Comparison of ENCODE assay signal across 8 cellular contexts in genomic region chr10:32367793-32368453, GRCh38. TPM values are rescaled to one million over a fixed set of nuclear protein-coding genes. Genes with fewer than 3 reads are reported as not detected.
DNase-seq lines count a peak whose midpoint lies in the region; ATAC-seq and TF ChIP-seq lines count a peak whose summit lies in the region.

No MANE protein-coding gene starts in this region.

- H3K27me3 Mint-ChIP-seq in CD4-positive, alpha-beta T cell = no peaks in the 10 kb centered on the region
- no peaks in the 10 kb centered on the region for H3K27me3 Mint-ChIP-seq in H9 (ENCODE audit: low read depth)
- no peaks in the 10 kb centered on the region for H3K27me3 Mint-ChIP-seq in activated T-cell treated with anti-CD3 and anti-CD28 coated beads, Interleukin-2, amount 50 U/mL, for 24 hours
- no peaks in the 10 kb centered on the region for H3K27me3 Mint-ChIP-seq in natural killer cell (ENCODE audit: low read depth in 2 of 2)

- H3K4me3 ChIP-seq in OCI-LY7 (ENCODE audit: low read depth, low read length, poor library complexity, severe bottlenecking) = no peak overlapping the region
- H3K4me3 ChIP-seq in esophagus muscularis mucosa = peak overlapping the region in 3 of 4 donors; percentile 10 to 14 (median 13)

- H3K4ac ChIP-seq in H9 (ENCODE audit: low read depth, low read length) = no peak overlapping the region

- H3K18ac ChIP-seq in H9 (ENCODE audit: insufficient read length, low read depth, low read length) = no peak overlapping the region

- H3K9ac ChIP-seq in H9 (ENCODE audit: extremely low read depth, insufficient read length, low read length) = no peak overlapping the region

- peak; percentile 75 for ATAC-seq in CD4-positive, alpha-beta T cell (ENCODE audit: poor library complexity)
- ATAC-seq in natural killer cell = peak; percentile 81 to 82 (median 81)
- no peak for ATAC-seq in GM18861 (IDR thresholded peaks at IDR 0.05; ENCODE audit: unreplicated experiment)

- H2AK5ac ChIP-seq in H9 (ENCODE audit: insufficient read length, low read length) = no peak overlapping the region

- no peak overlapping the region for H2BK5ac ChIP-seq in H9 (ENCODE audit: insufficient read length, low read length)

- H3K23me2 ChIP-seq in H9 (ENCODE audit: insufficient read length, low read depth, low read length, poor library complexity, severe bottlenecking) = no peaks in the 10 kb centered on the region

- no peak overlapping the region for H2BK20ac ChIP-seq in H9 (ENCODE audit: low read depth, low read length, poor library complexity, severe bottlenecking)

- peak overlapping the region; percentile 58 for H3K27ac Mint-ChIP-seq in CD4-positive, alpha-beta T cell
- peak overlapping the region in 1 of 3 experiments; percentile 46; a peak in 1 of 7 replicates for H3K27ac Mint-ChIP-seq in H9
- H3K27ac Mint-ChIP-seq in activated T-cell treated with anti-CD3 and anti-CD28 coated beads, Interleukin-2, amount 50 U/mL, for 24 hours = peak overlapping the region; percentile 77
- H3K27ac Mint-ChIP-seq in natural killer cell = peak overlapping the region; percentile 32 to 37

- H3K36me3 ChIP-seq in OCI-LY7 (ENCODE audit: insufficient read depth, low read length) (peaks cover 17% of the 10 kb centered on the region), esophagus muscularis mucosa (no peaks in the 10 kb centered on the region)

- H3K79me1 ChIP-seq in H9 (ENCODE audit: insufficient read depth, low read depth, low read length, poor library complexity, severe bottlenecking) = peaks cover 9% of the 10 kb centered on the region

- H3K79me2 ChIP-seq in H9 (ENCODE audit: insufficient read depth, low read length) (no peaks in the 10 kb centered on the region), OCI-LY7 (ENCODE audit: insufficient read depth, low read depth, low read length) (peaks cover 84% of the 10 kb centered on the region; the same call in 1 of the 2 replicates)

- peak; percentile 92 for TF ChIP-seq CTCF in CD4-positive, alpha-beta T cell (IDR thresholded peaks at IDR 0.05)
- peak; percentile 82 for TF ChIP-seq CTCF in H9 (conservative IDR thresholded peaks at IDR 0.05)
- TF ChIP-seq CTCF in OCI-LY7 (conservative IDR thresholded peaks at IDR 0.05; ENCODE audit: low read length) = peak; percentile 93
- TF ChIP-seq CTCF in esophagus muscularis mucosa (IDR thresholded peaks at IDR 0.05) = peak; percentile 78 to 82 (median 80)
- peak; percentile 93 for TF ChIP-seq CTCF in natural killer cell (IDR thresholded peaks at IDR 0.05)

- peak; percentile 63 to 76 (median 70) for DNase-seq in CD4-positive, alpha-beta T cell
- DNase-seq in H9 = peak; percentile 47
- peak; percentile 72 for DNase-seq in OCI-LY7 (ENCODE audit: low spot score)
- peak; percentile 73 for DNase-seq in activated T-cell treated with anti-CD3 and anti-CD28 coated beads, Interleukin-2, amount 50 U/mL, for 24 hours
- DNase-seq in esophagus muscularis mucosa (ENCODE audit: extremely low spot score) = no peak
- peak; percentile 60 for DNase-seq in natural killer cell
- DNase-seq in stimulated activated naive CD4-positive, alpha-beta T cell (lab: John Stamatoyannopoulos, UW) = peak; percentile 52 to 83 (median 69)

- H4K20me1 ChIP-seq in H9 (ENCODE audit: control insufficient read depth, insufficient read depth, insufficient read length) (no peaks in the 10 kb centered on the region), OCI-LY7 (ENCODE audit: insufficient read depth, low read length) (no peaks in the 10 kb centered on the region)

- TF ChIP-seq EP300 in esophagus muscularis mucosa (IDR thresholded peaks at IDR 0.05) = no peak

- H3K14ac ChIP-seq in H9 (ENCODE audit: insufficient read depth, low read length) = no peak overlapping the region

- no peak overlapping the region; the same call in 1 of the 2 replicates for H2BK15ac ChIP-seq in H9 (ENCODE audit: low read depth, low read length)

- WGBS in H9 (ENCODE audit: extremely low coverage, insufficient read length, low lambda C conversion rate) = no CpG with 5 or more reads among the region's 7 CpGs
- 27% methylated on average over 7 of the region's 7 CpGs for WGBS in esophagus muscularis mucosa

- no peak overlapping the region for H3K27ac ChIP-seq in CD4-positive, alpha-beta T cell (ENCODE audit: low read depth, low read length)
- H3K27ac ChIP-seq in H9 (ENCODE audit: insufficient read length, low read depth, low read length) (no peak overlapping the region), OCI-LY7 (ENCODE audit: low read depth, low read length, poor library complexity, severe bottlenecking) (no peak overlapping the region), esophagus muscularis mucosa (replicated peaks in 1 of 4) (peak overlapping the region; percentile 42 to 66 (median 60))

- no peak overlapping the region for H4K5ac ChIP-seq in H9 (ENCODE audit: insufficient read length, low read depth, low read length)

- peaks cover 72% of the 10 kb centered on the region for H3K4me1 Mint-ChIP-seq in CD4-positive, alpha-beta T cell (ENCODE audit: low read depth)
- H3K4me1 Mint-ChIP-seq in H9 = peaks cover 5 to 9% of the 10 kb centered on the region in 2 experiments
- peaks cover 70% of the 10 kb centered on the region for H3K4me1 Mint-ChIP-seq in activated T-cell treated with anti-CD3 and anti-CD28 coated beads, Interleukin-2, amount 50 U/mL, for 24 hours (ENCODE audit: low read depth)
- H3K4me1 Mint-ChIP-seq in natural killer cell = peaks cover 21 to 32% of the 10 kb centered on the region in 2 donors

- H3T11ph ChIP-seq in H9 (ENCODE audit: low read length) = no peak overlapping the region

- H2AFZ ChIP-seq in H9 (ENCODE audit: low read length) = no peak overlapping the region
- H2AFZ ChIP-seq in OCI-LY7 (ENCODE audit: low read length) = no peak overlapping the region

- H2BK120ac ChIP-seq in H9 (ENCODE audit: low read depth, low read length, poor library complexity, severe bottlenecking) = no peak overlapping the region

- no peak overlapping the region for H3K23ac ChIP-seq in H9 (ENCODE audit: insufficient read length, low read depth, low read length)

- H4K8ac ChIP-seq in H9 (replicated peaks; ENCODE audit: insufficient read length, low read depth, low read length) = no peak overlapping the region

- CTCF ChIA-PET in CD4-positive, alpha-beta T cell (lab: Charles Lee) = interaction anchor here (0.7 to 2.7 kb wide), 7 partner anchors 10 to 111 kb away, joined by 3 to 12 read pairs (median 3); partner anchors contain the start of gene EPC1
- CTCF ChIA-PET in OCI-LY7 (lab: Charles Lee; ENCODE audit: unreplicated experiment) = interaction anchor here (1.0 kb wide), 1 partner anchor 112 kb away, joined by 3 read pairs; no protein-coding TSS in a partner anchor

- POLR2A ChIA-PET in CD4-positive, alpha-beta T cell (lab: Charles Lee) = interaction anchor here (0.7 to 1.8 kb wide), 5 partner anchors 10 to 20 kb away, joined by 3 to 8 read pairs (median 4); partner anchors contain the start of gene EPC1
- POLR2A ChIA-PET in OCI-LY7 (lab: Charles Lee) = interaction anchor here (0.6 to 1.4 kb wide), 4 partner anchors 10 to 171 kb away, joined by 3 to 6 read pairs (median 4); no protein-coding TSS in a partner anchor

- H3K4me2 ChIP-seq in H9 (ENCODE audit: insufficient read depth, insufficient read length, low read length) (no peak overlapping the region), OCI-LY7 (ENCODE audit: low read length) (peak overlapping the region; percentile 47)

- BruUV-seq in OCI-LY7 (replicated peaks; lab: Mats Ljungman, UMichigan) = no TSS peak

- no peaks in the 10 kb centered on the region for H3K4me1 ChIP-seq in H9 (ENCODE audit: insufficient read depth, low read length)
- H3K4me1 ChIP-seq in OCI-LY7 (ENCODE audit: insufficient read depth, low read length, poor library complexity, severe bottlenecking) = peaks cover 11% of the 10 kb centered on the region
- H3K4me1 ChIP-seq in esophagus muscularis mucosa = peaks cover 48 to 87% (median 78%) of the 10 kb centered on the region in 4 donors

- H3K9me3 Mint-ChIP-seq in CD4-positive, alpha-beta T cell = no peaks in the 10 kb centered on the region
- no peaks in the 10 kb centered on the region for H3K9me3 Mint-ChIP-seq in H9
- no peaks in the 10 kb centered on the region for H3K9me3 Mint-ChIP-seq in activated T-cell treated with anti-CD3 and anti-CD28 coated beads, Interleukin-2, amount 50 U/mL, for 24 hours
- no peaks in the 10 kb centered on the region for H3K9me3 Mint-ChIP-seq in natural killer cell

- H3K9me2 ChIP-seq in OCI-LY7 (ENCODE audit: insufficient read depth, low read length) = no peaks in the 10 kb centered on the region

- intact Hi-C loops in CD4-positive, alpha-beta T cell (cut with DNase I, micrococcal nuclease) = loop anchor here (1.0 to 5.0 kb wide), 6 partner anchors 21 to 311 kb away; partner anchors contain the start of genes EPC1 (in 1 of the 2) and KIF5B (in 1 of the 2)
- intact Hi-C loops in OCI-LY7 (cut with micrococcal nuclease; ENCODE audit: unreplicated experiment) = loop anchor here (1.0 kb wide), 3 partner anchors 22 to 177 kb away; no protein-coding TSS in a partner anchor
- intact Hi-C loops in esophagus muscularis mucosa (cut with DNase I) = loop anchor here (5.0 kb wide), 1 partner anchor 111 kb away; no protein-coding TSS in a partner anchor
- intact Hi-C loops in natural killer cell (cut with micrococcal nuclease) = loop anchor here (1.0 kb wide), 2 partner anchors 112 to 177 kb away; no protein-coding TSS in a partner anchor

- H2BK12ac ChIP-seq in H9 (ENCODE audit: insufficient read length, low read depth, low read length) = no peak overlapping the region

- no peaks in the 10 kb centered on the region for H3K9me3 ChIP-seq in CD4-positive, alpha-beta T cell (ENCODE audit: control insufficient read depth, low read length)
- no peaks in the 10 kb centered on the region for H3K9me3 ChIP-seq in H9 (ENCODE audit: control insufficient read depth, low read depth, low read length)
- no peaks in the 10 kb centered on the region for H3K9me3 ChIP-seq in OCI-LY7 (ENCODE audit: low read length)
- H3K9me3 ChIP-seq in esophagus muscularis mucosa = no peaks in the 10 kb centered on the region

- no peaks in the 10 kb centered on the region for H3K27me3 ChIP-seq in CD4-positive, alpha-beta T cell (ENCODE audit: control insufficient read depth, insufficient read depth, low read length)
- no peaks in the 10 kb centered on the region for H3K27me3 ChIP-seq in H9 (ENCODE audit: insufficient read depth, low read length)
- H3K27me3 ChIP-seq in esophagus muscularis mucosa = no peaks in the 10 kb centered on the region

- H3K36me3 Mint-ChIP-seq in CD4-positive, alpha-beta T cell (ENCODE audit: low read depth) = peaks cover 47% of the 10 kb centered on the region
- peaks cover 0 to 10% (median 2%) of the 10 kb centered on the region in 3 experiments; a peak in 3 of 7 replicates for H3K36me3 Mint-ChIP-seq in H9 (ENCODE audit: insufficient read depth in 1 of 3, low read depth in 3 of 3)
- peaks cover 10% of the 10 kb centered on the region for H3K36me3 Mint-ChIP-seq in activated T-cell treated with anti-CD3 and anti-CD28 coated beads, Interleukin-2, amount 50 U/mL, for 24 hours (ENCODE audit: low read depth)
- H3K36me3 Mint-ChIP-seq in natural killer cell = no peaks in the 10 kb centered on the region

- no peak for TF ChIP-seq POLR2A in esophagus muscularis mucosa (IDR thresholded peaks at IDR 0.05; ENCODE audit: low read depth)

- H3K4me3 Mint-ChIP-seq in CD4-positive, alpha-beta T cell = peak overlapping the region; percentile 26
- H3K4me3 Mint-ChIP-seq in H9 (no peak overlapping the region), natural killer cell (peak overlapping the region; percentile 63)
- no peak overlapping the region for H3K4me3 Mint-ChIP-seq in activated T-cell treated with anti-CD3 and anti-CD28 coated beads, Interleukin-2, amount 50 U/mL, for 24 hours

- H4K91ac ChIP-seq in H9 (ENCODE audit: insufficient read length, low read depth, low read length) = no peak overlapping the region

- H3K56ac ChIP-seq in H9 (ENCODE audit: insufficient read length, low read depth, low read length) = no peak overlapping the region

RNA-seq across cellular contexts. Expression of gene EPC1, which starts 21.0 kb away (rescaled TPM):
- total RNA-seq in CD4-positive, alpha-beta T cell = 100 to 1,000 TPM; 173 to 181 TPM
- total RNA-seq in H9 (2021) (32.5 and 33.5 TPM in 2 replicates), OCI-LY7 (2022) (40.9 and 42.1 TPM in 2 replicates), esophagus muscularis mucosa (10 to 100 TPM; 23.5 to 40.4 (median 35.2) TPM), natural killer cell (100 to 1,000 TPM; 155 to 178 (median 161) TPM)
- total RNA-seq in OCI-LY7 (2014; rRNA removed; shearing (Covaris generic)) = 48.8 and 62.3 TPM in 2 replicates

Comparison
In these comparisons a context has a peak if more than half of its experiments do, and no peak if none do; other contexts are left out.
1. H3K27ac ChIP-seq: peak in esophagus muscularis mucosa (4 of 4); none in CD4-positive, alpha-beta T cell (single experiment), H9 (single experiment) and OCI-LY7 (single experiment).
2. H3K4me3 Mint-ChIP-seq: peak in CD4-positive, alpha-beta T cell (single experiment) and natural killer cell (single experiment); none in H9 (0 of 2) and activated T-cell treated with anti-CD3 and anti-CD28 coated beads, Interleukin-2, amount 50 U/mL, for 24 hours (single experiment).
3. Peak in every context shown above with its lines, with median percentiles within 50 percentile points of each other: CTCF ChIP-seq.